1 cellular context compared by ENCODE assay signal in the genomic region with DNA sequence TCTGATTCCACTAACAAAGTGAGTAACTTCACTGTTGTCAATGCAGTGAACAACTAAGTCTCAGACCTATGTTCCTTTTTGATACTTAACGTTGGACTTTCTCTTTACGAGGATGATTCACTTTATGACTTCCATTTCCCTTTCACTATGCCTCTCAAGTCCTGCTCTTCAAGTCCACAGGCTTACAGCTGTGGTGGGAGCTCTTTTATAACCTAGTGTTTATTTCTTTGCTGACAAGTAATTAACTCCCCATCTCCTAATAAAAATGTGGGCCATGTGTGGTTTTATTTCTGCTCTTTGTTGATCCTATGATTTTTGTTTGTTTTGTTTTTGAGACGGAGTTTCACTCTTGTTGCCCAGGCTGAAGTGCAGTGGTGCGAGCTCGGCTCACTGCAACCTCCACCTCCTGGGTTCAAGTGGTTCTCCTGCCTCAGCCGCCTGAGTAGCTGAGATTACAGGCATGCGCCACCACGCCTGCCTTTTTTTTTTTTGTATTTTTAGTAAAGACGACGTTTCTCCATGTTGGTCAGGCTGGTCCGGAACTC.
TF ChIP-seq lines count a peak whose summit lies in the region.

No MANE protein-coding gene starts in this region.

TF ChIP-seq in HEK293, 187 proteins besides CTCF, POLR2A, EP300 and RAD21 (continued from another document and continues in another):
- TF ChIP-seq BCL11B (tag by site-specific recombination; IDR thresholded peaks at IDR 0.05; ENCODE audit: low read depth) (no peak), ZNF664 (tag by site-specific recombination; IDR thresholded peaks at IDR 0.05) (no peak), TRIM28 (IDR thresholded peaks at IDR 0.05; ENCODE audit: borderline replicate concordance, low read length) (peak; percentile 47; the same call in 1 of the 2 replicates), ZNF560 (tag by site-specific recombination; IDR thresholded peaks at IDR 0.05; ENCODE audit: borderline replicate concordance) (no peak), ZNF843 (tag by site-specific recombination; IDR thresholded peaks at IDR 0.05) (peak; percentile 96), ZNF335 (tag by site-specific recombination; conservative IDR thresholded peaks at IDR 0.05) (peak; percentile 75), IKZF3 (tag by site-specific recombination; IDR thresholded peaks at IDR 0.05) (0 out of 2 replicates have a peak, but pooled peaks have one; percentile 21), OVOL3 (tag by site-specific recombination; IDR thresholded peaks at IDR 0.05) (peak; percentile 81), HOXC10 (CRISPR knock-in tag; IDR thresholded peaks at IDR 0.05) (no peak), MZF1 (tag by site-specific recombination; IDR thresholded peaks at IDR 0.05; ENCODE audit: borderline replicate concordance) (peak; percentile 94), GLI2 (tag by site-specific recombination; IDR thresholded peaks at IDR 0.05; ENCODE audit: borderline replicate concordance, low read depth) (peak; percentile 41; the same call in 1 of the 2 replicates), ZNF24 (tag by site-specific recombination; IDR thresholded peaks at IDR 0.05) (peak; percentile 34; the same call in 1 of the 2 replicates), ZNF785 (tag by site-specific recombination; IDR thresholded peaks at IDR 0.05) (no peak), FEZF1 (tag by site-specific recombination; IDR thresholded peaks at IDR 0.05) (peak; percentile 95), SCRT2 (tag by site-specific recombination; IDR thresholded peaks at IDR 0.05) (0 out of 2 replicates have a peak, but pooled peaks have one; percentile 27), SP7 (tag by site-specific recombination; IDR thresholded peaks at IDR 0.05) (peak; percentile 91), ZBTB8A (tag by site-specific recombination; IDR thresholded peaks at IDR 0.05) (0 out of 2 replicates have a peak, but pooled peaks have one; percentile 21), ZSCAN16 (tag by site-specific recombination; IDR thresholded peaks at IDR 0.05) (peak; percentile 42; the same call in 1 of the 2 replicates), ZNF155 (tag by site-specific recombination; IDR thresholded peaks at IDR 0.05) (no peak), ZNF558 (tag by site-specific recombination; IDR thresholded peaks at IDR 0.05) (no peak), ZNF561 (tag by site-specific recombination; IDR thresholded peaks at IDR 0.05; ENCODE audit: borderline replicate concordance) (peak; percentile 64; the same call in 1 of the 2 replicates), ZNF239 (tag by site-specific recombination; IDR thresholded peaks at IDR 0.05) (no peak), GLIS1 (tag by site-specific recombination; IDR thresholded peaks at IDR 0.05) (peak; percentile 47; the same call in 1 of the 2 replicates), ZBTB17 (tag by site-specific recombination; IDR thresholded peaks at IDR 0.05) (peak; percentile 90), ZXDB (tag by site-specific recombination; IDR thresholded peaks at IDR 0.05) (peak; percentile 57; the same call in 1 of the 2 replicates)
- TF ChIP-seq, protein P1, sequence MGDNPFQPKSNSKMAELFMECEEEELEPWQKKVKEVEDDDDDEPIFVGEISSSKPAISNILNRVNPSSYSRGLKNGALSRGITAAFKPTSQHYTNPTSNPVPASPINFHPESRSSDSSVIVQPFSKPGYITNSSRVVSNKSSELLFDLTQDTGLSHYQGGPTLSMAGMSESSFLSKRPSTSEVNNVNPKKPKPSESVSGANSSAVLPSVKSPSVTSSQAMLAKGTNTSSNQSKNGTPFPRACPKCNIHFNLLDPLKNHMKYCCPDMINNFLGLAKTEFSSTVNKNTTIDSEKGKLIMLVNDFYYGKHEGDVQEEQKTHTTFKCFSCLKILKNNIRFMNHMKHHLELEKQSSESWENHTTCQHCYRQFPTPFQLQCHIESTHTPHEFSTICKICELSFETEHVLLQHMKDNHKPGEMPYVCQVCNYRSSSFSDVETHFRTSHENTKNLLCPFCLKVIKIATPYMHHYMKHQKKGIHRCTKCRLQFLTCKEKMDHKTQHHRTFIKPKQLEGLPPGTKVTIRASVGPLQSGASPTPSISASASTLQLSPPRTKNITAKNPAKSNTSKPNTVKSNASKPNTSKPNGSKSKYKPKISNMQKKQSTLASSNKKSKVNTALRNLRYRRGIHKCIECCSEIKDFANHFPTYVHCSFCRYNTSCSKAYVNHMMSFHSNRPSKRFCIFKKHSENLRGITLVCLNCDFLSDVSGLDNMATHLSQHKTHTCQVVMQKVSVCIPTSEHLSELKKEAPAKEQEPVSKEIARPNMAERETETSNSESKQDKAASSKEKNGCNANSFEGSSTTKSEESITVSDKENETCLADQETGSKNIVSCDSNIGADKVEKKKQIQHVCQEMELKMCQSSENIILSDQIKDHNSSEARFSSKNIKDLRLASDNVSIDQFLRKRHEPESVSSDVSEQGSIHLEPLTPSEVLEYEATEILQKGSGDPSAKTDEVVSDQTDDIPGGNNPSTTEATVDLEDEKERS (tag by site-specific recombination; IDR thresholded peaks at IDR 0.05) = no peak
- TF ChIP-seq, protein P2, sequence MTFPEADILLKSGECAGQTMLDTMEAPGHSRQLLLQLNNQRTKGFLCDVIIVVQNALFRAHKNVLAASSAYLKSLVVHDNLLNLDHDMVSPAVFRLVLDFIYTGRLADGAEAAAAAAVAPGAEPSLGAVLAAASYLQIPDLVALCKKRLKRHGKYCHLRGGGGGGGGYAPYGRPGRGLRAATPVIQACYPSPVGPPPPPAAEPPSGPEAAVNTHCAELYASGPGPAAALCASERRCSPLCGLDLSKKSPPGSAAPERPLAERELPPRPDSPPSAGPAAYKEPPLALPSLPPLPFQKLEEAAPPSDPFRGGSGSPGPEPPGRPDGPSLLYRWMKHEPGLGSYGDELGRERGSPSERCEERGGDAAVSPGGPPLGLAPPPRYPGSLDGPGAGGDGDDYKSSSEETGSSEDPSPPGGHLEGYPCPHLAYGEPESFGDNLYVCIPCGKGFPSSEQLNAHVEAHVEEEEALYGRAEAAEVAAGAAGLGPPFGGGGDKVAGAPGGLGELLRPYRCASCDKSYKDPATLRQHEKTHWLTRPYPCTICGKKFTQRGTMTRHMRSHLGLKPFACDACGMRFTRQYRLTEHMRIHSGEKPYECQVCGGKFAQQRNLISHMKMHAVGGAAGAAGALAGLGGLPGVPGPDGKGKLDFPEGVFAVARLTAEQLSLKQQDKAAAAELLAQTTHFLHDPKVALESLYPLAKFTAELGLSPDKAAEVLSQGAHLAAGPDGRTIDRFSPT (tag by site-specific recombination; IDR thresholded peaks at IDR 0.05) = no peak
- TF ChIP-seq, protein P3, sequence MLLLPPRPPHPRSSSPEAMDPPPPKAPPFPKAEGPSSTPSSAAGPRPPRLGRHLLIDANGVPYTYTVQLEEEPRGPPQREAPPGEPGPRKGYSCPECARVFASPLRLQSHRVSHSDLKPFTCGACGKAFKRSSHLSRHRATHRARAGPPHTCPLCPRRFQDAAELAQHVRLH (tag by site-specific recombination; IDR thresholded peaks at IDR 0.05) = peak; percentile 85; the same call in 1 of the 2 replicates
- TF ChIP-seq, protein P4, sequence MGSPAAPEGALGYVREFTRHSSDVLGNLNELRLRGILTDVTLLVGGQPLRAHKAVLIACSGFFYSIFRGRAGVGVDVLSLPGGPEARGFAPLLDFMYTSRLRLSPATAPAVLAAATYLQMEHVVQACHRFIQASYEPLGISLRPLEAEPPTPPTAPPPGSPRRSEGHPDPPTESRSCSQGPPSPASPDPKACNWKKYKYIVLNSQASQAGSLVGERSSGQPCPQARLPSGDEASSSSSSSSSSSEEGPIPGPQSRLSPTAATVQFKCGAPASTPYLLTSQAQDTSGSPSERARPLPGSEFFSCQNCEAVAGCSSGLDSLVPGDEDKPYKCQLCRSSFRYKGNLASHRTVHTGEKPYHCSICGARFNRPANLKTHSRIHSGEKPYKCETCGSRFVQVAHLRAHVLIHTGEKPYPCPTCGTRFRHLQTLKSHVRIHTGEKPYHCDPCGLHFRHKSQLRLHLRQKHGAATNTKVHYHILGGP (tag by site-specific recombination; IDR thresholded peaks at IDR 0.05) = no peak
- TF ChIP-seq, protein P5, sequence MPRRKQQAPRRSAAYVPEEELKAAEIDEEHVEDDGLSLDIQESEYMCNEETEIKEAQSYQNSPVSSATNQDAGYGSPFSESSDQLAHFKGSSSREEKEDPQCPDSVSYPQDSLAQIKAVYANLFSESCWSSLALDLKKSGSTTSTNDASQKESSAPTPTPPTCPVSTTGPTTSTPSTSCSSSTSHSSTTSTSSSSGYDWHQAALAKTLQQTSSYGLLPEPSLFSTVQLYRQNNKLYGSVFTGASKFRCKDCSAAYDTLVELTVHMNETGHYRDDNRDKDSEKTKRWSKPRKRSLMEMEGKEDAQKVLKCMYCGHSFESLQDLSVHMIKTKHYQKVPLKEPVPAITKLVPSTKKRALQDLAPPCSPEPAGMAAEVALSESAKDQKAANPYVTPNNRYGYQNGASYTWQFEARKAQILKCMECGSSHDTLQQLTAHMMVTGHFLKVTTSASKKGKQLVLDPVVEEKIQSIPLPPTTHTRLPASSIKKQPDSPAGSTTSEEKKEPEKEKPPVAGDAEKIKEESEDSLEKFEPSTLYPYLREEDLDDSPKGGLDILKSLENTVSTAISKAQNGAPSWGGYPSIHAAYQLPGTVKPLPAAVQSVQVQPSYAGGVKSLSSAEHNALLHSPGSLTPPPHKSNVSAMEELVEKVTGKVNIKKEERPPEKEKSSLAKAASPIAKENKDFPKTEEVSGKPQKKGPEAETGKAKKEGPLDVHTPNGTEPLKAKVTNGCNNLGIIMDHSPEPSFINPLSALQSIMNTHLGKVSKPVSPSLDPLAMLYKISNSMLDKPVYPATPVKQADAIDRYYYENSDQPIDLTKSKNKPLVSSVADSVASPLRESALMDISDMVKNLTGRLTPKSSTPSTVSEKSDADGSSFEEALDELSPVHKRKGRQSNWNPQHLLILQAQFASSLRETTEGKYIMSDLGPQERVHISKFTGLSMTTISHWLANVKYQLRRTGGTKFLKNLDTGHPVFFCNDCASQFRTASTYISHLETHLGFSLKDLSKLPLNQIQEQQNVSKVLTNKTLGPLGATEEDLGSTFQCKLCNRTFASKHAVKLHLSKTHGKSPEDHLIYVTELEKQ (tag by site-specific recombination; IDR thresholded peaks at IDR 0.05; ENCODE audit: borderline replicate concordance) = peak; percentile 52; the same call in 1 of the 2 replicates
- TF ChIP-seq, protein P6, sequence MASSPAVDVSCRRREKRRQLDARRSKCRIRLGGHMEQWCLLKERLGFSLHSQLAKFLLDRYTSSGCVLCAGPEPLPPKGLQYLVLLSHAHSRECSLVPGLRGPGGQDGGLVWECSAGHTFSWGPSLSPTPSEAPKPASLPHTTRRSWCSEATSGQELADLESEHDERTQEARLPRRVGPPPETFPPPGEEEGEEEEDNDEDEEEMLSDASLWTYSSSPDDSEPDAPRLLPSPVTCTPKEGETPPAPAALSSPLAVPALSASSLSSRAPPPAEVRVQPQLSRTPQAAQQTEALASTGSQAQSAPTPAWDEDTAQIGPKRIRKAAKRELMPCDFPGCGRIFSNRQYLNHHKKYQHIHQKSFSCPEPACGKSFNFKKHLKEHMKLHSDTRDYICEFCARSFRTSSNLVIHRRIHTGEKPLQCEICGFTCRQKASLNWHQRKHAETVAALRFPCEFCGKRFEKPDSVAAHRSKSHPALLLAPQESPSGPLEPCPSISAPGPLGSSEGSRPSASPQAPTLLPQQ (tag by site-specific recombination; IDR thresholded peaks at IDR 0.05) = 0 out of 2 replicates have a peak, but pooled peaks have one; percentile 23
- TF ChIP-seq, protein P7, sequence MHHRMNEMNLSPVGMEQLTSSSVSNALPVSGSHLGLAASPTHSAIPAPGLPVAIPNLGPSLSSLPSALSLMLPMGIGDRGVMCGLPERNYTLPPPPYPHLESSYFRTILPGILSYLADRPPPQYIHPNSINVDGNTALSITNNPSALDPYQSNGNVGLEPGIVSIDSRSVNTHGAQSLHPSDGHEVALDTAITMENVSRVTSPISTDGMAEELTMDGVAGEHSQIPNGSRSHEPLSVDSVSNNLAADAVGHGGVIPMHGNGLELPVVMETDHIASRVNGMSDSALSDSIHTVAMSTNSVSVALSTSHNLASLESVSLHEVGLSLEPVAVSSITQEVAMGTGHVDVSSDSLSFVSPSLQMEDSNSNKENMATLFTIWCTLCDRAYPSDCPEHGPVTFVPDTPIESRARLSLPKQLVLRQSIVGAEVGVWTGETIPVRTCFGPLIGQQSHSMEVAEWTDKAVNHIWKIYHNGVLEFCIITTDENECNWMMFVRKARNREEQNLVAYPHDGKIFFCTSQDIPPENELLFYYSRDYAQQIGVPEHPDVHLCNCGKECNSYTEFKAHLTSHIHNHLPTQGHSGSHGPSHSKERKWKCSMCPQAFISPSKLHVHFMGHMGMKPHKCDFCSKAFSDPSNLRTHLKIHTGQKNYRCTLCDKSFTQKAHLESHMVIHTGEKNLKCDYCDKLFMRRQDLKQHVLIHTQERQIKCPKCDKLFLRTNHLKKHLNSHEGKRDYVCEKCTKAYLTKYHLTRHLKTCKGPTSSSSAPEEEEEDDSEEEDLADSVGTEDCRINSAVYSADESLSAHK (tag by site-specific recombination; IDR thresholded peaks at IDR 0.05) = peak; percentile 88
- TF ChIP-seq, protein P8, sequence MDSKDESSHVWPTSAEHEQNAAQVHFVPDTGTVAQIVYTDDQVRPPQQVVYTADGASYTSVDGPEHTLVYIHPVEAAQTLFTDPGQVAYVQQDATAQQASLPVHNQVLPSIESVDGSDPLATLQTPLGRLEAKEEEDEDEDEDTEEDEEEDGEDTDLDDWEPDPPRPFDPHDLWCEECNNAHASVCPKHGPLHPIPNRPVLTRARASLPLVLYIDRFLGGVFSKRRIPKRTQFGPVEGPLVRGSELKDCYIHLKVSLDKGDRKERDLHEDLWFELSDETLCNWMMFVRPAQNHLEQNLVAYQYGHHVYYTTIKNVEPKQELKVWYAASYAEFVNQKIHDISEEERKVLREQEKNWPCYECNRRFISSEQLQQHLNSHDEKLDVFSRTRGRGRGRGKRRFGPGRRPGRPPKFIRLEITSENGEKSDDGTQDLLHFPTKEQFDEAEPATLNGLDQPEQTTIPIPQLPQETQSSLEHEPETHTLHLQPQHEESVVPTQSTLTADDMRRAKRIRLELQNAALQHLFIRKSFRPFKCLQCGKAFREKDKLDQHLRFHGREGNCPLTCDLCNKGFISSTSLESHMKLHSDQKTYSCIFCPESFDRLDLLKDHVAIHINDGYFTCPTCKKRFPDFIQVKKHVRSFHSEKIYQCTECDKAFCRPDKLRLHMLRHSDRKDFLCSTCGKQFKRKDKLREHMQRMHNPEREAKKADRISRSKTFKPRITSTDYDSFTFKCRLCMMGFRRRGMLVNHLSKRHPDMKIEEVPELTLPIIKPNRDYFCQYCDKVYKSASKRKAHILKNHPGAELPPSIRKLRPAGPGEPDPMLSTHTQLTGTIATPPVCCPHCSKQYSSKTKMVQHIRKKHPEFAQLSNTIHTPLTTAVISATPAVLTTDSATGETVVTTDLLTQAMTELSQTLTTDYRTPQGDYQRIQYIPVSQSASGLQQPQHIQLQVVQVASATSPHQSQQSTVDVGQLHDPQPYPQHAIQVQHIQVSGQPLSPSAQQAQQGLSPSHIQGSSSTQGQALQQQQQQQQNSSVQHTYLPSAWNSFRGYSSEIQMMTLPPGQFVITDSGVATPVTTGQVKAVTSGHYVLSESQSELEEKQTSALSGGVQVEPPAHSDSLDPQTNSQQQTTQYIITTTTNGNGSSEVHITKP (tag by site-specific recombination; IDR thresholded peaks at IDR 0.05) = peak; percentile 38; the same call in 1 of the 2 replicates
- TF ChIP-seq, protein P9, sequence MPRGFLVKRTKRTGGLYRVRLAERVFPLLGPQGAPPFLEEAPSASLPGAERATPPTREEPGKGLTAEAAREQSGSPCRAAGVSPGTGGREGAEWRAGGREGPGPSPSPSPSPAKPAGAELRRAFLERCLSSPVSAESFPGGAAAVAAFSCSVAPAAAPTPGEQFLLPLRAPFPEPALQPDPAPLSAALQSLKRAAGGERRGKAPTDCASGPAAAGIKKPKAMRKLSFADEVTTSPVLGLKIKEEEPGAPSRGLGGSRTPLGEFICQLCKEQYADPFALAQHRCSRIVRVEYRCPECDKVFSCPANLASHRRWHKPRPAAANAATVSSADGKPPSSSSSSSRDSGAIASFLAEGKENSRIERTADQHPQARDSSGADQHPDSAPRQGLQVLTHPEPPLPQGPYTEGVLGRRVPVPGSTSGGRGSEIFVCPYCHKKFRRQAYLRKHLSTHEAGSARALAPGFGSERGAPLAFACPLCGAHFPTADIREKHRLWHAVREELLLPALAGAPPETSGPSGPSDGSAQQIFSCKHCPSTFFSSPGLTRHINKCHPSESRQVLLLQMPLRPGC (tag by site-specific recombination; IDR thresholded peaks at IDR 0.05) = peak; percentile 47; the same call in 1 of the 2 replicates
